ENCODE assay signal across 2 cellular contexts in the genomic region with DNA sequence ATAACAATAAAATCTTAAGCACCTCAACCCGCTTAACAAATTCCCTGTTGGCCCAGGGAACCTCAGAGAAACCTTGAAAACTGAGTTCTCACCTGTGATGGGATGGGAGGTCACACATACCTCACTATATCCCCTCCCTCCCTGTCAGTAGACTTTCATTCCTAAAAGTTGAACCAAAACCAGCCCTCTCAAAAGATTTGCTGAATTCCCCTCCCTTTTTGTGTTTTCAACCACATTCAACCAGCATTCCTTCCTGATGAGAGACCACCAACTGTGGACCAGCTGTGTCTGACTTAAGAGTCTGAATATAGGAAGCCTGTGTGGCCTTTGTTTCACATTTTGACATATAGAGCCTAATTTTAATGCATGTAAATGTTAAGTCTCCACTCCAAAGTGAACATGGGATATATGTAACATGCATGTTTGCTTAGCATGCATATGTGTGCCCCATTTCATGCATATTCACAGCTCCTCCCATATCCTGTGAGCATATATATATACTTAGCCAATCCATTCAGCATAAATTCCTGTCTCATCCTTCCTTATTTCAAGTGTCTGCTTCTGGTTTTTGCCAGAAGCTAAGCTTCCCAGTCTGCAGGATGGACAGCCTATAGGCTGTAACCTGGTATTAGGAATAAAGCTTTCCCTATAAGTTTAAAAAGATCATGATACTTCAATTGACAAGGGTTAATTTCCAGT.
TF ChIP-seq lines count a peak whose summit lies in the region.

No MANE protein-coding gene starts in this region.

TF ChIP-seq in GM23338, 12 proteins besides CTCF, POLR2A, EP300 and RAD21 (continued from another document and continues in another):
- TF ChIP-seq REST (IDR thresholded peaks at IDR 0.05; ENCODE audit: unreplicated experiment): no peak
- no peak for TF ChIP-seq STAT1 (IDR thresholded peaks at IDR 0.05; ENCODE audit: unreplicated experiment)
- no peak for TF ChIP-seq EZH2phosphoT487 (IDR thresholded peaks at IDR 0.05; ENCODE audit: unreplicated experiment)
- no peak for TF ChIP-seq ZNF331 (CRISPR knock-in tag; IDR thresholded peaks at IDR 0.05; ENCODE audit: low read depth)
- no peak for TF ChIP-seq JUNB (IDR thresholded peaks at IDR 0.05; ENCODE audit: unreplicated experiment)
- TF ChIP-seq, protein P1, sequence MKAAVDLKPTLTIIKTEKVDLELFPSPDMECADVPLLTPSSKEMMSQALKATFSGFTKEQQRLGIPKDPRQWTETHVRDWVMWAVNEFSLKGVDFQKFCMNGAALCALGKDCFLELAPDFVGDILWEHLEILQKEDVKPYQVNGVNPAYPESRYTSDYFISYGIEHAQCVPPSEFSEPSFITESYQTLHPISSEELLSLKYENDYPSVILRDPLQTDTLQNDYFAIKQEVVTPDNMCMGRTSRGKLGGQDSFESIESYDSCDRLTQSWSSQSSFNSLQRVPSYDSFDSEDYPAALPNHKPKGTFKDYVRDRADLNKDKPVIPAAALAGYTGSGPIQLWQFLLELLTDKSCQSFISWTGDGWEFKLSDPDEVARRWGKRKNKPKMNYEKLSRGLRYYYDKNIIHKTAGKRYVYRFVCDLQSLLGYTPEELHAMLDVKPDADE (IDR thresholded peaks at IDR 0.05): no peak
- peak; percentile 30; the same call in 1 of the 2 replicates for TF ChIP-seq CREB1 (CRISPR knock-in tag; IDR thresholded peaks at IDR 0.05; ENCODE audit: low read depth)

TF ChIP-seq in H1, 55 proteins besides CTCF, POLR2A, EP300 and RAD21 (continued from another document):
- peak in 1 of 2 experiments; percentile 65; a peak in 2 of 4 replicates for TF ChIP-seq HDAC2 (IDR thresholded peaks at IDR 0.05; ENCODE audit: borderline replicate concordance in 1 of 2, low read depth in 2 of 2, low read length in 2 of 2)
- TF ChIP-seq TCF12 (IDR thresholded peaks at IDR 0.05; ENCODE audit: low read depth, low read length): peak; percentile 83; the same call in 1 of the 2 replicates
- no peak for TF ChIP-seq ASH2L (IDR thresholded peaks at IDR 0.05; ENCODE audit: low read length)
- TF ChIP-seq, protein P2, sequence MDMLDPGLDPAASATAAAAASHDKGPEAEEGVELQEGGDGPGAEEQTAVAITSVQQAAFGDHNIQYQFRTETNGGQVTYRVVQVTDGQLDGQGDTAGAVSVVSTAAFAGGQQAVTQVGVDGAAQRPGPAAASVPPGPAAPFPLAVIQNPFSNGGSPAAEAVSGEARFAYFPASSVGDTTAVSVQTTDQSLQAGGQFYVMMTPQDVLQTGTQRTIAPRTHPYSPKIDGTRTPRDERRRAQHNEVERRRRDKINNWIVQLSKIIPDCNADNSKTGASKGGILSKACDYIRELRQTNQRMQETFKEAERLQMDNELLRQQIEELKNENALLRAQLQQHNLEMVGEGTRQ (IDR thresholded peaks at IDR 0.05; ENCODE audit: low read length): no peak
